ENCODE assay signal across 22 cellular contexts in the genomic region with DNA sequence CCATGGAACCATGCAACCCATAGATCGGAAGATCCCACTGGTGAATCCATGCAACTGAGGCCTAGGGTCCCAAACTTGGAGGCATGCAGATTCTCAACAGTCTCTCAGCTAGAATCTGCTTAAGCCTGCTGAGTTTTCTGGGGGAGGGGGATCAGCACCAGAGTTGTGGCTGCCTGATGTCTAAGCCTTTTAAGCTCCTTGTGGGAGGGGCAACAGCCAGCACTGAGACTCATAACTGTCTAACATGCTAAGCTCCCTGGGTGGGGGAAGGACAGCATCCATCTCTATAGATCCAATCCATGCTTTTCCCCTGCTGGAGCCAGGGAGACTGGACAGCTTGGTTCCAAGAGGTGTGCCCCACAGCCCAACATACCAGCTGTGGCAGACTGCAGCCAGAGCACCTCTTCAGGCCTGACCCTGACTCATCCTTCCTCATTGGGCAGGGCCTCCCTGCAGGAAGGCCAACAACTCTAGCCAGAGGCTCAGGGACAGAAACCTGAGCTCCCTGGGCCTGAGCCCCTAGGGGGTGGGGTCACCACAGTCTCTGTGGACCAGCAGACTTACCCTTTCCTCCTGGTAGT.
DNase-seq lines count a peak whose midpoint lies in the region; ATAC-seq and TF ChIP-seq lines count a peak whose summit lies in the region.
"Had no signal": no experiment of that assay in that cellular context is flagged by ENCODE, and none has a peak within 500 bp of the region (broad histone marks: within the 10 kb centered on the region; RNA-seq: fewer than 3 reads in every experiment).

No MANE protein-coding gene starts in this region.

- no peak for TF ChIP-seq POLR2A in HCT116 (IDR thresholded peaks at IDR 0.05; ENCODE audit: borderline replicate concordance, extremely low read depth, insufficient read depth, insufficient read length)

- TF ChIP-seq RAD21 in HCT116 (IDR thresholded peaks at IDR 0.05; ENCODE audit: low read depth), result no peak

- H3K36me3 ChIP-seq in HCT116 (ENCODE audit: control insufficient read depth in 1 of 2, insufficient read depth in 2 of 2, low read length in 2 of 2), result no peaks in the 10 kb centered on the region
- no peaks in the 10 kb centered on the region for H3K36me3 ChIP-seq in SJCRH30
- H3K36me3 ChIP-seq in smooth muscle cell (ENCODE audit: low read depth), result no peaks in the 10 kb centered on the region
- no peaks in the 10 kb centered on the region for H3K36me3 ChIP-seq in osteoblast (ENCODE audit: insufficient read depth, low read length)
- H3K36me3 ChIP-seq: colonic mucosa, neutrophil had no signal

- H3K4me1 ChIP-seq in HCT116 (ENCODE audit: control insufficient read depth in 1 of 2, insufficient read depth in 2 of 2, low read length in 2 of 2) (peaks cover 0 to 12% of the 10 kb centered on the region in 2 experiments; a peak in 2 of 4 replicates), SJCRH30 (no peaks in the 10 kb centered on the region), smooth muscle cell (ENCODE audit: low read depth) (peaks cover 3% of the 10 kb centered on the region), osteoblast (ENCODE audit: insufficient read depth, low read length) (peaks cover 5% of the 10 kb centered on the region)
- H3K4me1 ChIP-seq: colonic mucosa had no signal

- peak; percentile 55 for ATAC-seq in HCT116
- ATAC-seq in activated T-cell treated with anti-CD3 and anti-CD28 coated beads, Interleukin-2, amount 50 U/mL, for 72 hours (replicated peaks in 1 of 2), result no peak
- ATAC-seq: T-helper 17 cell had no signal

- H3K4me3 ChIP-seq in HCT116 (replicated peaks in 1 of 2; ENCODE audit: low read depth in 1 of 2, low read length in 2 of 2) (no peak overlapping the region), SJCRH30 (no peak overlapping the region), smooth muscle cell (no peak overlapping the region), osteoblast (ENCODE audit: insufficient read depth, low read length) (no peak overlapping the region)
- H3K4me3 ChIP-seq: colonic mucosa, SK-N-MC, skin epidermis had no signal

- peaks cover 2 to 10% of the 10 kb centered on the region in 2 donors for H3K9me3 Mint-ChIP-seq in activated T-cell treated with anti-CD3 and anti-CD28 coated beads, Interleukin-2, amount 50 U/mL, for 72 hours

- peak overlapping the region; percentile 35 for H3K4me2 ChIP-seq in HCT116 (ENCODE audit: low read length)
- no peak overlapping the region for H3K4me2 ChIP-seq in smooth muscle cell
- no peak overlapping the region for H3K4me2 ChIP-seq in osteoblast (ENCODE audit: insufficient read depth, low read length)

- no TSS peak for BruUV-seq in HCT116 (replicated peaks; lab: Mats Ljungman, UMichigan)

- H3K79me2 ChIP-seq in HCT116 (ENCODE audit: insufficient read depth, low read length), result no peaks in the 10 kb centered on the region
- no peaks in the 10 kb centered on the region for H3K79me2 ChIP-seq in smooth muscle cell (ENCODE audit: low read depth)
- no peaks in the 10 kb centered on the region for H3K79me2 ChIP-seq in osteoblast (ENCODE audit: insufficient read depth, low read length)

- POLR2A ChIA-PET in HCT116 (lab: Charles Lee), result no interaction called here

- H3K4me3 Mint-ChIP-seq in activated T-cell treated with anti-CD3 and anti-CD28 coated beads, Interleukin-2, amount 50 U/mL, for 72 hours, result no peak overlapping the region
- H3K4me3 Mint-ChIP-seq: activated T-cell treated with anti-CD3 and anti-CD28 coated beads, Interleukin-2, amount 50 U/mL, for 24 hours; endodermal cell; T-helper 17 cell; type B pancreatic cell had no signal

- H3K27me3 Mint-ChIP-seq in activated T-cell treated with anti-CD3 and anti-CD28 coated beads, Interleukin-2, amount 50 U/mL, for 72 hours (ENCODE audit: low read depth), result no peaks in the 10 kb centered on the region
- H3K27me3 Mint-ChIP-seq: activated T-cell treated with anti-CD3 and anti-CD28 coated beads, Interleukin-2, amount 50 U/mL, for 24 hours; T-helper 17 cell; type B pancreatic cell had no signal

- peaks cover 0 to 2% of the 10 kb centered on the region in 2 donors for H3K36me3 Mint-ChIP-seq in activated T-cell treated with anti-CD3 and anti-CD28 coated beads, Interleukin-2, amount 50 U/mL, for 72 hours (ENCODE audit: insufficient read depth in 2 of 2)
- H3K36me3 Mint-ChIP-seq: type B pancreatic cell had no signal

- TF ChIP-seq CTCF in HCT116 (IDR thresholded peaks at IDR 0.05 in 2 of 3, conservative IDR thresholded peaks at IDR 0.05 in 1 of 3; ENCODE audit: borderline replicate concordance in 1 of 3, insufficient read depth in 1 of 3, low read depth in 2 of 3, low read length in 2 of 3) (no peak), smooth muscle cell (IDR thresholded peaks at IDR 0.05; ENCODE audit: borderline replicate concordance, insufficient read depth, poor library complexity, severe bottlenecking) (no peak), osteoblast (IDR thresholded peaks at IDR 0.05; ENCODE audit: extremely low read depth, low read depth, low read length) (no peak)

- intact Hi-C loops in HCT116 (cut with micrococcal nuclease), result no loop called here

- no peak overlapping the region for H3K27ac Mint-ChIP-seq in activated T-cell treated with anti-CD3 and anti-CD28 coated beads, Interleukin-2, amount 50 U/mL, for 72 hours
- H3K27ac Mint-ChIP-seq: activated T-cell treated with anti-CD3 and anti-CD28 coated beads, Interleukin-2, amount 50 U/mL, for 24 hours; endodermal cell; T-helper 17 cell; type B pancreatic cell had no signal

- H4K20me1 ChIP-seq in HCT116 (ENCODE audit: insufficient read depth) (no peaks in the 10 kb centered on the region), smooth muscle cell (ENCODE audit: low read depth) (no peaks in the 10 kb centered on the region), osteoblast (ENCODE audit: insufficient read depth, low read length) (no peaks in the 10 kb centered on the region)

- RAD21 ChIA-PET in HCT116 (lab: Charles Lee; ENCODE audit: low non-redundant PET in 1 of 2, low total read pairs in 2 of 2, uncharacterized antibody in 2 of 2, unreplicated experiment in 2 of 2), result no interaction called here

- H3K9me2 ChIP-seq in HCT116 (ENCODE audit: insufficient read depth), result no peaks in the 10 kb centered on the region

- CTCF ChIA-PET in HCT116 (lab: Charles Lee), result interaction anchor here (1.7 kb wide), 1 partner anchor 14 kb away, joined by 6 read pairs; no protein-coding TSS in a partner anchor

- WGBS in smooth muscle cell (ENCODE audit: low lambda C conversion rate), result 69% methylated on average over 1 of the region's 1 CpG

- DNase-seq in D341Med (ENCODE audit: low spot score), result peak; percentile 60
- no peak for DNase-seq in HCT116 (ENCODE audit: low read depth, low spot score)
- peak; percentile 33 to 34 for DNase-seq in SJCRH30
- DNase-seq in iris pigment epithelial cell (ENCODE audit: low read depth), result peak; percentile 17
- no peak for DNase-seq in smooth muscle cell (lab: John Stamatoyannopoulos, UW; ENCODE audit: unreplicated experiment)
- DNase-seq in activated T-cell treated with anti-CD3 and anti-CD28 coated beads, Interleukin-2, amount 50 U/mL, for 72 hours, result no peak
- DNase-seq in osteoblast (ENCODE audit: insufficient read length, low spot score, missing footprints), result no peak
- DNase-seq in GDM1 (lab: John Stamatoyannopoulos, UW), result no peak
- DNase-seq: activated CD4-positive, alpha-beta T cell treated with anti-CD3 and anti-CD28 coated beads for 4 hours; activated T-cell treated with anti-CD3 and anti-CD28 coated beads, Interleukin-2, amount 50 U/mL, for 24 hours; colonic mucosa; DMS79; endodermal cell; KBM-7; kidney glomerular epithelial cell; NCI-H1694; stimulated activated CD4-positive, alpha-beta T cell treated with anti-CD3 and anti-CD28 coated beads, Interleukin-2, amount 100 ng/mL, for 24 hours; T-helper 17 cell had no signal

- H2AFZ ChIP-seq in HCT116 (ENCODE audit: low read depth, low read length, poor library complexity, severe bottlenecking) (no peak overlapping the region), smooth muscle cell (ENCODE audit: low read depth) (no peak overlapping the region), osteoblast (ENCODE audit: low read length) (no peak overlapping the region)

- H3K27me3 ChIP-seq in HCT116 (ENCODE audit: insufficient read depth, low read length), result no peaks in the 10 kb centered on the region
- H3K27me3 ChIP-seq in SJCRH30, result no peaks in the 10 kb centered on the region
- no peaks in the 10 kb centered on the region for H3K27me3 ChIP-seq in smooth muscle cell (ENCODE audit: low read depth)
- no peaks in the 10 kb centered on the region for H3K27me3 ChIP-seq in osteoblast (ENCODE audit: insufficient read depth, low read length)
- H3K27me3 ChIP-seq: colonic mucosa had no signal

- H3K27ac ChIP-seq in HCT116 (ENCODE audit: low read depth, low read length) (no peak overlapping the region), SJCRH30 (no peak overlapping the region), smooth muscle cell (ENCODE audit: low read depth) (no peak overlapping the region), osteoblast (ENCODE audit: low read depth, low read length) (no peak overlapping the region)
- H3K27ac ChIP-seq: colonic mucosa, neutrophil, SK-N-MC, skin epidermis had no signal

- no peaks in the 10 kb centered on the region for H3K9me3 ChIP-seq in HCT116 (ENCODE audit: control insufficient read depth in 1 of 2, insufficient read depth in 1 of 2, low read depth in 1 of 2, low read length in 2 of 2)
- H3K9me3 ChIP-seq in SJCRH30 (replicated peaks), result no peaks in the 10 kb centered on the region; the same call in none of the 2 replicates
- no peaks in the 10 kb centered on the region for H3K9me3 ChIP-seq in smooth muscle cell (replicated peaks; ENCODE audit: low read depth)
- H3K9me3 ChIP-seq in osteoblast (ENCODE audit: low read depth, low read length), result no peaks in the 10 kb centered on the region
- H3K9me3 ChIP-seq: colonic mucosa, neutrophil had no signal

- H3K9ac ChIP-seq in HCT116 (ENCODE audit: low read length), result no peak overlapping the region
- no peak overlapping the region for H3K9ac ChIP-seq in smooth muscle cell (ENCODE audit: low read depth)

- no peaks in the 10 kb centered on the region for H3K4me1 Mint-ChIP-seq in activated T-cell treated with anti-CD3 and anti-CD28 coated beads, Interleukin-2, amount 50 U/mL, for 72 hours (ENCODE audit: low read depth)
- H3K4me1 Mint-ChIP-seq: endodermal cell, T-helper 17 cell had no signal

- no peaks in the 10 kb centered on the region for H3F3A ChIP-seq in smooth muscle cell (ENCODE audit: low read depth)

TF ChIP-seq in HCT116, 20 proteins besides CTCF, POLR2A, EP300 and RAD21:
- TF ChIP-seq SIN3A (IDR thresholded peaks at IDR 0.05; ENCODE audit: low read depth) (no peak), CEBPB (IDR thresholded peaks at IDR 0.05; ENCODE audit: low read depth) (no peak), CBX3 (IDR thresholded peaks at IDR 0.05; ENCODE audit: low read depth) (peak; percentile 60; the same call in 1 of the 2 replicates), TCF7L2 (IDR thresholded peaks at IDR 0.05; ENCODE audit: borderline replicate concordance, extremely low read depth, insufficient read depth, insufficient read length) (no peak)

Comparison
In these comparisons a context has a peak if more than half of its experiments do, and no peak if none do; other contexts are left out.
1. DNase-seq: peak in D341Med (single experiment), SJCRH30 (2 of 2) and iris pigment epithelial cell (single experiment); none in HCT116 (single experiment), smooth muscle cell (single experiment), activated T-cell treated with anti-CD3 and anti-CD28 coated beads, Interleukin-2, amount 50 U/mL, for 72 hours (0 of 2), osteoblast (single experiment) and GDM1 (single experiment).